ENCODE assay signal across 24 cellular contexts in genomic region chr18:72283148-72283925, GRCh38.
DNase-seq lines count a peak whose midpoint lies in the region; ATAC-seq, FAIRE-seq and TF ChIP-seq lines count a peak whose summit lies in the region.
"Had no signal": no experiment of that assay in that cellular context is flagged by ENCODE, and none has a peak within 500 bp of the region (broad histone marks: within the 10 kb centered on the region; RNA-seq: fewer than 3 reads in every experiment).

No MANE protein-coding gene starts in this region.

- H3K27ac ChIP-seq in OCI-LY3 (ENCODE audit: low read length), result no peak overlapping the region
- H3K27ac ChIP-seq: BLaER1 treated with 17β-estradiol and CSF1 and Interleukin-3, amounts not matched to agents 10 nM and 100 nM had no signal

- H3K9me3 ChIP-seq in OCI-LY3 (ENCODE audit: insufficient read depth, low read length) (no peaks in the 10 kb centered on the region), BE2C (no peaks in the 10 kb centered on the region)
- H3K9me3 ChIP-seq: BLaER1 treated with 17β-estradiol and CSF1 and Interleukin-3, amounts not matched to agents 10 nM and 100 nM; MG63; SK-N-SH had no signal

- TF ChIP-seq CTCF in OCI-LY3 (IDR thresholded peaks at IDR 0.05; ENCODE audit: low read depth, low read length), result no peak
- TF ChIP-seq CTCF in BE2C (IDR thresholded peaks at IDR 0.05; ENCODE audit: low read depth, low read length), result no peak

- no peaks in the 10 kb centered on the region for H3K79me2 ChIP-seq in OCI-LY3 (ENCODE audit: low read length)

- H3K9ac ChIP-seq in OCI-LY3 (ENCODE audit: low read length), result no peak overlapping the region
- H3K9ac ChIP-seq: BLaER1 treated with 17β-estradiol and CSF1 and Interleukin-3, amounts not matched to agents 10 nM and 100 nM; SK-N-SH had no signal

- H3K4me3 ChIP-seq in OCI-LY3 (ENCODE audit: low read length) (no peak overlapping the region), BE2C (ENCODE audit: low read depth, low read length) (no peak overlapping the region)
- H3K4me3 ChIP-seq: BLaER1 treated with 17β-estradiol and CSF1 and Interleukin-3, amounts not matched to agents 10 nM and 100 nM; GM23338; MG63 had no signal

- no peak overlapping the region for H3K4me2 ChIP-seq in OCI-LY3 (ENCODE audit: low read length)
- H3K4me2 ChIP-seq: BLaER1 treated with 17β-estradiol and CSF1 and Interleukin-3, amounts not matched to agents 10 nM and 100 nM; GM23338; SK-N-SH had no signal

- 0 out of 2 replicates have a peak, but pooled peaks cover 6% of the 10 kb centered on the region for H3K4me1 ChIP-seq in OCI-LY3 (ENCODE audit: low read length)
- no peaks in the 10 kb centered on the region for H3K4me1 ChIP-seq in BE2C
- H3K4me1 ChIP-seq: BLaER1 treated with 17β-estradiol and CSF1 and Interleukin-3, amounts not matched to agents 10 nM and 100 nM had no signal

- no peaks in the 10 kb centered on the region for H4K20me1 ChIP-seq in OCI-LY3 (ENCODE audit: insufficient read depth, low read length)
- H4K20me1 ChIP-seq: BLaER1 treated with 17β-estradiol and CSF1 and Interleukin-3, amounts not matched to agents 10 nM and 100 nM had no signal

- no peak for TF ChIP-seq POLR2A in GM12892 (IDR thresholded peaks at IDR 0.05; ENCODE audit: low read depth, low read length)

- ATAC-seq in GM21529 (IDR thresholded peaks at IDR 0.05; ENCODE audit: unreplicated experiment) (peak; percentile 53), GM18858 (IDR thresholded peaks at IDR 0.05; ENCODE audit: unreplicated experiment) (no peak)
- ATAC-seq: GM23338, T-helper 17 cell had no signal

- peak; percentile 9 for FAIRE-seq in GM12892 (lab: Jason Lieb, UNC)
- FAIRE-seq: RCC 7860 had no signal

- H2AFZ ChIP-seq in OCI-LY3 (ENCODE audit: low read depth, low read length), result peak overlapping the region; percentile 60
- H2AFZ ChIP-seq: GM23338 had no signal

- H3K27me3 ChIP-seq in OCI-LY3 (ENCODE audit: low read depth, low read length) (no peaks in the 10 kb centered on the region), BE2C (no peaks in the 10 kb centered on the region)
- H3K27me3 ChIP-seq: BLaER1 treated with 17β-estradiol and CSF1 and Interleukin-3, amounts not matched to agents 10 nM and 100 nM; MG63 had no signal

- H3K36me3 ChIP-seq in OCI-LY3 (replicated peaks; ENCODE audit: low read depth, low read length), result no peaks in the 10 kb centered on the region
- H3K36me3 ChIP-seq in BE2C, result no peaks in the 10 kb centered on the region
- H3K36me3 ChIP-seq: BLaER1 treated with 17β-estradiol and CSF1 and Interleukin-3, amounts not matched to agents 10 nM and 100 nM; MG63 had no signal

- DNase-seq in GM12892 (ENCODE audit: insufficient read length) (no peak), foreskin melanocyte (peak; percentile 83), BE2C (no peak), NCI-H446 (lab: John Stamatoyannopoulos, UW) (no peak)
- DNase-seq: CD4-positive, alpha-beta T cell; DMS53; H9; IMR-90; KG1; MG63; NCI-H1105 treated with DMSO at 0.1 percent for 48 hours; NCI-H2081; NCI-H2227 treated with DMSO at 0.1 percent for 48 hours; NCI-H510A; NCI-H69; SIG-M5; SK-N-SH; T-helper 17 cell had no signal
